ENCODE assay signal across 8 cellular contexts in the genomic region with DNA sequence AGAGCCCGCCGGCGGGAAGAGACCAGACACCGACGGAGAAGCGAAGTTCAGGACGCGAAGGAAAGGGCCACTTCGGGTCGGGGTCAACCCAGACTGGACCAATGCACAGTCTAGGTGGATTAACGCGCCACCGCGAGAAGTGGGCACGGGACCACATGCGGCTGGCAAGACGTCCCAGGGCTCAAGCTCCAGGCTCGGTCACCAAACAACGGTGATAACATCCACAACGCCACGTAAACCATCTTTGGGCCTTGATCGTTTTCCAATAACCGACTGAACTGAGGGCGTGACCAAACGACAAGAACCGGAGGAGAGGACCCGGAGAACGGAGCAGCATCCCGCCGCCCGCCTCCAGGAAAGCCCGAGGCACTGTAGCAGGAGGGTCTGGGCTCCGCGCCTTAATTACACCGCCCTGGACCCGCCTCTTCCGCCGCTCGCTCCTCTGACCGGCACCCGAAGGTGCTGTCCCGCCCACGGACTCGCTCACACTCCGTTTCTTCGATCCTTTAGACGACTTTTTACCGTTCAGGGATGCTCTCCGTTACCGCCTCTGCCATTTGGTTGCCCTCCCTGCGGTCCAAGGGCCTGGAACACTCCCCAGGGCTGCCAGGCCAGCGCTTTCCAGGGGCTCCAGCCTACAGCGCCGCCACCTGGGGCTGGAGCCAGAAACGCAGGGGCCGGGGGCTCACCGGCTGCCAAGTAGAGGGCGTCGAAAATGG. TPM values are rescaled to one million over a fixed set of nuclear protein-coding genes. Genes with fewer than 3 reads are reported as not detected.
DNase-seq lines count a peak whose midpoint lies in the region; ATAC-seq and TF ChIP-seq lines count a peak whose summit lies in the region.

No MANE protein-coding gene starts in this region.

- H3K4me1 ChIP-seq in KMS-11 (ENCODE audit: low read depth, poor library complexity, severe bottlenecking), result peaks cover 29% of the 10 kb centered on the region
- H3K4me1 ChIP-seq in hepatocyte (ENCODE audit: insufficient read depth), result peaks cover 12% of the 10 kb centered on the region
- H3K4me1 ChIP-seq in gastrocnemius medialis, result peaks cover 3 to 5% of the 10 kb centered on the region in 2 donors

- H3K9ac ChIP-seq in KMS-11, result peak overlapping the region; percentile 93

- in situ Hi-C loops in gastrocnemius medialis (cut with MboI; ENCODE audit: low sequenced_read_pairs in 4 of 4), result no loop called here

- H3K27me3 ChIP-seq in KMS-11 (ENCODE audit: insufficient read depth, low read depth) (no peaks in the 10 kb centered on the region), hepatocyte (no peaks in the 10 kb centered on the region), gastrocnemius medialis (peaks cover 15 to 36% (median 24%) of the 10 kb centered on the region in 3 donors)

- H3K36me3 ChIP-seq in KMS-11 (ENCODE audit: insufficient read depth) (no peaks in the 10 kb centered on the region), hepatocyte (replicated peaks; ENCODE audit: insufficient read depth, low read depth) (no peaks in the 10 kb centered on the region), gastrocnemius medialis (no peaks in the 10 kb centered on the region)

- intact Hi-C loops in gastrocnemius medialis (cut with DNase I; ENCODE audit: low total_unique reads), result no loop called here

- peak; percentile 94 for ATAC-seq in GM21786 (IDR thresholded peaks at IDR 0.05; ENCODE audit: unreplicated experiment)
- no peak for ATAC-seq in gastrocnemius medialis

- H3K27ac ChIP-seq in KMS-11, result peak overlapping the region; percentile 78
- H3K27ac ChIP-seq in angular gyrus (ENCODE audit: low read depth, low read length), result peak overlapping the region; percentile 49
- peak overlapping the region; percentile 85 for H3K27ac ChIP-seq in hepatocyte
- no peak overlapping the region for H3K27ac ChIP-seq in gastrocnemius medialis

- peak; percentile 18 for DNase-seq in GM04503 (ENCODE audit: low read depth)
- DNase-seq in SW 1271 (lab: John Stamatoyannopoulos, UW), result peak; percentile 18 to 61
- peak; percentile 77 for DNase-seq in hepatocyte (ENCODE audit: low spot score)
- DNase-seq in gastrocnemius medialis, result no peak
- DNase-seq in RKO (ENCODE audit: low spot score), result no peak

- H2AFZ ChIP-seq in KMS-11 (ENCODE audit: low read depth) (peak overlapping the region; percentile 99), hepatocyte (peak overlapping the region; percentile 92)

- H4K20me1 ChIP-seq in KMS-11 (ENCODE audit: insufficient read depth) (no peaks in the 10 kb centered on the region), hepatocyte (ENCODE audit: insufficient read depth, poor library complexity, severe bottlenecking) (no peaks in the 10 kb centered on the region)

- no peaks in the 10 kb centered on the region for H3K9me2 ChIP-seq in hepatocyte (replicated peaks; ENCODE audit: insufficient read depth)

- under 1% methylated on average over 57 of the region's 59 CpGs for WGBS in hepatocyte (ENCODE audit: low lambda C conversion rate, missing lambda C conversion rate)

- H3K4me3 ChIP-seq in KMS-11 (IDR thresholded peaks at IDR 0.05; ENCODE audit: insufficient read depth, low read depth, low read length) (no peak overlapping the region), hepatocyte (peak overlapping the region; percentile 72), gastrocnemius medialis (peak overlapping the region; percentile 48 to 59 (median 53))

- TF ChIP-seq CTCF in KMS-11 (conservative IDR thresholded peaks at IDR 0.05; ENCODE audit: low read depth, low read length), result peak; percentile 67
- TF ChIP-seq CTCF in hepatocyte (IDR thresholded peaks at IDR 0.05; ENCODE audit: poor library complexity), result peak; percentile 67
- peak in 1 of 5 experiments; percentile 8 for TF ChIP-seq CTCF in gastrocnemius medialis (IDR thresholded peaks at IDR 0.05 in 4 of 5, conservative IDR thresholded peaks at IDR 0.05 in 1 of 5)

- peaks cover 30% of the 10 kb centered on the region for H3K79me2 ChIP-seq in KMS-11 (ENCODE audit: insufficient read depth, low read depth)
- peaks cover 22% of the 10 kb centered on the region for H3K79me2 ChIP-seq in hepatocyte

- H3K4me2 ChIP-seq in KMS-11 (peak overlapping the region; percentile 93), hepatocyte (peak overlapping the region; percentile 88)

- H3K9me3 ChIP-seq in hepatocyte (ENCODE audit: low read depth), result no peaks in the 10 kb centered on the region
- no peaks in the 10 kb centered on the region for H3K9me3 ChIP-seq in gastrocnemius medialis

- TF ChIP-seq POLR2A in gastrocnemius medialis (IDR thresholded peaks at IDR 0.05), result no peak

RNA-seq across cellular contexts. Expression of a gene that starts 44.1 kb away (rescaled TPM):
- not detected in 2 replicates for total RNA-seq in hepatocyte
- polyA plus RNA-seq in hepatocyte, result not detected in 2 replicates
- total RNA-seq in gastrocnemius medialis, result not detected

RNA-seq across cellular contexts. Expression of a gene that starts 46.9 kb away (rescaled TPM):
- total RNA-seq in hepatocyte (4.3 and 6.9 TPM in 2 replicates), gastrocnemius medialis (not detected)
- 5.5 and 7.3 TPM in 2 replicates for polyA plus RNA-seq in hepatocyte

RNA-seq across cellular contexts. Expression of a gene that starts 52.5 kb away (rescaled TPM):
- not detected in 2 replicates for total RNA-seq in hepatocyte
- not detected in 2 replicates for polyA plus RNA-seq in hepatocyte
- total RNA-seq in gastrocnemius medialis, result not detected

RNA-seq across cellular contexts. Expression of a gene that starts 59.8 kb away (rescaled TPM):
- total RNA-seq in hepatocyte (not detected in 2 replicates), gastrocnemius medialis (not detected)
- polyA plus RNA-seq in hepatocyte, result not detected in 2 replicates

Comparison
In these comparisons a context has a peak if more than half of its experiments do, and no peak if none do; other contexts are left out.
1. DNase-seq: peak in GM04503 (single experiment), SW 1271 (2 of 2) and hepatocyte (single experiment); none in gastrocnemius medialis (0 of 2) and RKO (single experiment).
2. H3K27ac ChIP-seq: peak in KMS-11 (single experiment), angular gyrus (single experiment) and hepatocyte (single experiment); none in gastrocnemius medialis (0 of 4).